27 cellular contexts compared by ENCODE assay signal in the genomic region with DNA sequence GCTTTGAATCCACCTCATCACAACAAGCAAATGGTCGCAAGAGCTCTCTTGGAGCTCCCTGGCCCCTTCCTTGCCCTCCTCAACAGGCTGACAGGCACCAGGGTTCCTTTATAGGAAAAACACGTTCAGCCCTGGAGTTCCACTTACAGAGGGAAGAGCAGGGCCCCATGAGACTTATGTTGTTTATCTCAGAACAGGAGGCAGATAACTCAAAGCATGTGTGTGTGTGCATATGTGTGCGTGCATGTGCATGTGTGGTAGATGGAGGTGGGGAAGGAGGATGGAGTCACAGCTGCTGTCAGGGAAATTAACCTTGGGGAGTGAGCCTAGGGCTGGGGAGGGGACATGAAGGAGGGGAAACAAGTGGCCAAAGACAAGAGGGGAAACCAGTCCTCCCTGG.
"Had no signal": no experiment of that assay in that cellular context is flagged by ENCODE, and none has a peak within 500 bp of the region (broad histone marks: within the 10 kb centered on the region; RNA-seq: fewer than 3 reads in every experiment).

No MANE protein-coding gene starts in this region.

- H3K4me3 ChIP-seq: esophagus squamous epithelium, right lobe of liver, testis, transverse colon had no signal

- H3K4me1 ChIP-seq: esophagus squamous epithelium, right lobe of liver, testis, transverse colon had no signal

- ATAC-seq: activated CD4-positive, CD25-positive, alpha-beta regulatory T cell treated with anti-CD3 and anti-CD28 coated beads, Interleukin-2, amount 50 U/mL, for 24 hours; activated T-helper 17 cell treated with anti-CD3 and anti-CD28 coated beads, Interleukin-2, amount 50 U/mL, for 72 hours; left colon; natural killer cell; right lobe of liver; T-helper 17 cell had no signal

- DNase-seq: activated CD4-positive, alpha-beta memory T cell treated with anti-CD3 and anti-CD28 coated beads, Interleukin-2, amount 10 ng/mL, durations not matched to agents 7 days and 5 days; activated CD4-positive, alpha-beta T cell treated with anti-CD3 and anti-CD28 coated beads, Interleukin-2, amount 10 ng/mL, durations not matched to agents 7 days and 5 days; activated CD8-positive, alpha-beta memory T cell treated with anti-CD3 and anti-CD28 coated beads, Interleukin-2, amount 50 U/mL, for 48 hours; activated gamma-delta T cell treated with Interleukin-2 at 50 U/mL for 16 hours; activated naive CD4-positive, alpha-beta T cell treated with anti-CD3 and anti-CD28 coated beads, Interleukin-2, amount 50 U/mL, for 16 hours; activated T-cell treated with anti-CD3 and anti-CD28 coated beads, Interleukin-2, amount 50 U/mL, for 24 hours; amniotic stem cell; brain microvascular endothelial cell; central memory CD4-positive, alpha-beta T cell; effector CD8-positive, alpha-beta T cell; esophagus squamous epithelium; head of caudate nucleus; hippocampal formation; left colon; natural killer cell; posterior cingulate gyrus; right lobe of liver; stimulated activated CD4-positive, alpha-beta T cell treated with anti-CD3 and anti-CD28 coated beads, Interleukin-2, amount 100 ng/mL, for 48 hours; stimulated activated naive CD4-positive, alpha-beta T cell treated with Interleukin-2 at 50 U/mL for 16 hours; T-helper 17 cell; T1000; testis; transverse colon; WERI-Rb-1 had no signal

- H3K27ac ChIP-seq: brain microvascular endothelial cell, epithelial cell of prostate, esophagus squamous epithelium, right lobe of liver, testis, transverse colon, WERI-Rb-1 had no signal

- H3K36me3 ChIP-seq: brain microvascular endothelial cell, esophagus squamous epithelium, right lobe of liver, transverse colon, WERI-Rb-1 had no signal

- H3K9me3 ChIP-seq: testis had no signal

- H3K27me3 ChIP-seq: brain microvascular endothelial cell, esophagus squamous epithelium, right lobe of liver, testis, transverse colon had no signal
